27 cellular contexts compared by ENCODE assay signal in genomic region chr20:62314339-62314638, GRCh38.
"Had no signal": no experiment of that assay in that cellular context is flagged by ENCODE, and none has a peak within 500 bp of the region (broad histone marks: within the 10 kb centered on the region; RNA-seq: fewer than 3 reads in every experiment).

No MANE protein-coding gene starts in this region.

- ATAC-seq: activated CD4-positive, CD25-positive, alpha-beta regulatory T cell treated with anti-CD3 and anti-CD28 coated beads, Interleukin-2, amount 50 U/mL, for 24 hours; activated CD8-positive, alpha-beta T cell treated with anti-CD3 and anti-CD28 coated beads for 36 hours; activated T-cell treated with anti-CD3 and anti-CD28 coated beads, Interleukin-2, amount 50 U/mL, for 4 hours; activated T-helper 17 cell treated with anti-CD3 and anti-CD28 coated beads, Interleukin-2, amount 50 U/mL, for 72 hours; esophagus mucosa; heart left ventricle; T-helper 17 cell had no signal

- DNase-seq: activated B cell treated with CpG ODN at 0.5 μM for 24 hours; activated CD4-positive, alpha-beta T cell treated with anti-CD3 and anti-CD28 coated beads for 48 hours; activated CD4-positive, alpha-beta T cell treated with anti-CD3 and anti-CD28 coated beads, Interleukin-2, amount 50 U/mL, for 1 hour; activated CD4-positive, alpha-beta T cell treated with anti-CD3 and anti-CD28 coated beads, Interleukin-2, amount 50 U/mL, for 48 hours; activated CD8-positive, alpha-beta memory T cell treated with anti-CD3 and anti-CD28 coated beads for 24 hours; activated CD8-positive, alpha-beta T cell treated with anti-CD3 and anti-CD28 coated beads for 36 hours; activated effector memory CD4-positive, alpha-beta T cell treated with Interleukin-2 at 50 U/mL for 16 hours; activated gamma-delta T cell treated with Interleukin-2 at 50 U/mL for 16 hours; activated naive CD4-positive, alpha-beta T cell treated with anti-CD3 and anti-CD28 coated beads, Interleukin-2, amount 50 U/mL, for 16 hours; activated naive CD4-positive, alpha-beta T cell treated with Interleukin-2 at 50 U/mL for 16 hours; activated T-cell treated with anti-CD3 and anti-CD28 coated beads, Interleukin-2, amount 50 U/mL, for 4 hours; amniotic stem cell; anterior cingulate cortex; brain microvascular endothelial cell; dorsolateral prefrontal cortex; effector memory CD4-positive, alpha-beta T cell; endodermal cell; foreskin fibroblast; glutamatergic neuron; heart left ventricle; T-helper 17 cell; T1000; WERI-Rb-1 had no signal

- H3K4me1 ChIP-seq: heart left ventricle had no signal

- H3K4me3 ChIP-seq: coronary artery, dorsolateral prefrontal cortex, heart left ventricle had no signal

- H3K27ac ChIP-seq: brain microvascular endothelial cell, coronary artery, heart left ventricle, WERI-Rb-1 had no signal

- H3K27me3 ChIP-seq: brain microvascular endothelial cell, dorsolateral prefrontal cortex, heart left ventricle had no signal

- H3K9me3 ChIP-seq: heart left ventricle had no signal
